Comparison of ENCODE assay signal across 34 cellular contexts in genomic region chr2:235461763-235462414, GRCh38.
"Had no signal": no experiment of that assay in that cellular context is flagged by ENCODE, and none has a peak within 500 bp of the region (broad histone marks: within the 10 kb centered on the region; RNA-seq: fewer than 3 reads in every experiment).

No MANE protein-coding gene starts in this region.

- FAIRE-seq: bronchial epithelial cell, TTC549 had no signal

- H3K36me3 Mint-ChIP-seq: activated CD8-positive, alpha-beta memory T cell treated with anti-CD3 and anti-CD28 coated beads, Interleukin-2, amount 10 ng/mL, durations not matched to agents 7 days and 5 days; activated naive CD4-positive, alpha-beta T cell treated with anti-CD3 and anti-CD28 coated beads, Interleukin-2, amount 10 ng/mL, durations not matched to agents 7 days and 5 days; activated naive CD8-positive, alpha-beta T cell; brain had no signal

- H3K4me3 Mint-ChIP-seq: activated CD4-positive, alpha-beta memory T cell treated with anti-CD3 and anti-CD28 coated beads, Interleukin-2, amount 10 ng/mL, durations not matched to agents 7 days and 5 days; activated CD8-positive, alpha-beta memory T cell treated with anti-CD3 and anti-CD28 coated beads, Interleukin-2, amount 10 ng/mL, durations not matched to agents 7 days and 5 days; activated naive CD4-positive, alpha-beta T cell treated with anti-CD3 and anti-CD28 coated beads, Interleukin-2, amount 10 ng/mL, durations not matched to agents 7 days and 5 days; activated naive CD8-positive, alpha-beta T cell; activated naive CD8-positive, alpha-beta T cell treated with anti-CD3 and anti-CD28 coated beads, Interleukin-2, amount 50 U/mL, for 24 hours; brain had no signal

- H3K4me1 ChIP-seq: SJCRH30 had no signal

- H3K27me3 ChIP-seq: MG63, SJCRH30 had no signal

- H3K9me3 Mint-ChIP-seq: activated CD4-positive, alpha-beta memory T cell treated with anti-CD3 and anti-CD28 coated beads, Interleukin-2, amount 10 ng/mL, durations not matched to agents 7 days and 5 days; activated naive CD4-positive, alpha-beta T cell treated with anti-CD3 and anti-CD28 coated beads, Interleukin-2, amount 10 ng/mL, durations not matched to agents 7 days and 5 days; activated naive CD8-positive, alpha-beta T cell treated with anti-CD3 and anti-CD28 coated beads, Interleukin-2, amount 50 U/mL, for 24 hours; brain had no signal

- H3K27ac Mint-ChIP-seq: activated CD4-positive, alpha-beta memory T cell treated with anti-CD3 and anti-CD28 coated beads, Interleukin-2, amount 10 ng/mL, durations not matched to agents 7 days and 5 days; activated CD8-positive, alpha-beta memory T cell treated with anti-CD3 and anti-CD28 coated beads, Interleukin-2, amount 10 ng/mL, durations not matched to agents 7 days and 5 days; activated naive CD4-positive, alpha-beta T cell treated with anti-CD3 and anti-CD28 coated beads, Interleukin-2, amount 10 ng/mL, durations not matched to agents 7 days and 5 days; activated naive CD8-positive, alpha-beta T cell; activated naive CD8-positive, alpha-beta T cell treated with anti-CD3 and anti-CD28 coated beads, Interleukin-2, amount 50 U/mL, for 24 hours; brain had no signal

- H3K9me3 ChIP-seq: MG63, SJCRH30 had no signal

- ATAC-seq: activated CD8-positive, alpha-beta memory T cell treated with anti-CD3 and anti-CD28 coated beads, Interleukin-2, amount 10 ng/mL, durations not matched to agents 7 days and 5 days; activated naive CD8-positive, alpha-beta T cell treated with anti-CD3 and anti-CD28 coated beads, Interleukin-2, amount 50 U/mL, for 24 hours; Panc1 had no signal

- DNase-seq: activated CD4-positive, alpha-beta memory T cell treated with anti-CD3 and anti-CD28 coated beads, Interleukin-2, amount 10 ng/mL, durations not matched to agents 7 days and 5 days; activated CD4-positive, alpha-beta T cell treated with anti-CD3 and anti-CD28 coated beads for 1 hour; activated CD4-positive, alpha-beta T cell treated with anti-CD3 and anti-CD28 coated beads for 48 hours; activated CD4-positive, CD25-positive, alpha-beta regulatory T cell; activated CD8-positive, alpha-beta memory T cell treated with anti-CD3 and anti-CD28 coated beads for 24 hours; activated CD8-positive, alpha-beta memory T cell treated with anti-CD3 and anti-CD28 coated beads, Interleukin-2, amount 10 ng/mL, durations not matched to agents 7 days and 5 days; activated CD8-positive, alpha-beta memory T cell treated with anti-CD3 and anti-CD28 coated beads, Interleukin-2, amount 50 U/mL, for 48 hours; activated effector memory CD4-positive, alpha-beta T cell treated with Interleukin-2 at 50 U/mL for 16 hours; activated naive CD4-positive, alpha-beta T cell treated with anti-CD3 and anti-CD28 coated beads, Interleukin-2, amount 10 ng/mL, durations not matched to agents 7 days and 5 days; activated naive CD8-positive, alpha-beta T cell treated with anti-CD3 and anti-CD28 coated beads, Interleukin-2, amount 50 U/mL, for 24 hours; activated T-cell treated with anti-CD3 and anti-CD28 coated beads, Interleukin-2, amount 50 U/mL, for 48 hours; cerebellar nuclear complex; Kasumi-1; KG1; MG63; NCI-H1048; NCI-H1105 treated with DMSO at 0.1 percent for 48 hours; NCI-H1436; NCI-H1694; NCI-H1930; NCI-H2081 treated with DMSO at 0.1 percent for 48 hours; NCI-H510A; NCI-H526; NCI-H748 treated with DMSO at 0.1 percent for 48 hours; SHP77; SJCRH30; T1000; WERI-Rb-1 had no signal

- H3K27ac ChIP-seq: SJCRH30, SK-N-MC, WERI-Rb-1 had no signal

- H3K4me1 Mint-ChIP-seq: activated CD4-positive, alpha-beta memory T cell treated with anti-CD3 and anti-CD28 coated beads, Interleukin-2, amount 10 ng/mL, durations not matched to agents 7 days and 5 days; activated CD8-positive, alpha-beta memory T cell treated with anti-CD3 and anti-CD28 coated beads, Interleukin-2, amount 10 ng/mL, durations not matched to agents 7 days and 5 days; activated naive CD4-positive, alpha-beta T cell treated with anti-CD3 and anti-CD28 coated beads, Interleukin-2, amount 10 ng/mL, durations not matched to agents 7 days and 5 days; activated naive CD8-positive, alpha-beta T cell treated with anti-CD3 and anti-CD28 coated beads, Interleukin-2, amount 50 U/mL, for 24 hours had no signal

- H3K36me3 ChIP-seq: MG63, SJCRH30, WERI-Rb-1 had no signal

- H3K27me3 Mint-ChIP-seq: activated CD4-positive, alpha-beta memory T cell treated with anti-CD3 and anti-CD28 coated beads, Interleukin-2, amount 10 ng/mL, durations not matched to agents 7 days and 5 days; activated CD8-positive, alpha-beta memory T cell treated with anti-CD3 and anti-CD28 coated beads, Interleukin-2, amount 10 ng/mL, durations not matched to agents 7 days and 5 days had no signal

- H3K4me3 ChIP-seq: MG63, SJCRH30, SK-N-MC had no signal
